9 cellular contexts compared by ENCODE assay signal in the genomic region with DNA sequence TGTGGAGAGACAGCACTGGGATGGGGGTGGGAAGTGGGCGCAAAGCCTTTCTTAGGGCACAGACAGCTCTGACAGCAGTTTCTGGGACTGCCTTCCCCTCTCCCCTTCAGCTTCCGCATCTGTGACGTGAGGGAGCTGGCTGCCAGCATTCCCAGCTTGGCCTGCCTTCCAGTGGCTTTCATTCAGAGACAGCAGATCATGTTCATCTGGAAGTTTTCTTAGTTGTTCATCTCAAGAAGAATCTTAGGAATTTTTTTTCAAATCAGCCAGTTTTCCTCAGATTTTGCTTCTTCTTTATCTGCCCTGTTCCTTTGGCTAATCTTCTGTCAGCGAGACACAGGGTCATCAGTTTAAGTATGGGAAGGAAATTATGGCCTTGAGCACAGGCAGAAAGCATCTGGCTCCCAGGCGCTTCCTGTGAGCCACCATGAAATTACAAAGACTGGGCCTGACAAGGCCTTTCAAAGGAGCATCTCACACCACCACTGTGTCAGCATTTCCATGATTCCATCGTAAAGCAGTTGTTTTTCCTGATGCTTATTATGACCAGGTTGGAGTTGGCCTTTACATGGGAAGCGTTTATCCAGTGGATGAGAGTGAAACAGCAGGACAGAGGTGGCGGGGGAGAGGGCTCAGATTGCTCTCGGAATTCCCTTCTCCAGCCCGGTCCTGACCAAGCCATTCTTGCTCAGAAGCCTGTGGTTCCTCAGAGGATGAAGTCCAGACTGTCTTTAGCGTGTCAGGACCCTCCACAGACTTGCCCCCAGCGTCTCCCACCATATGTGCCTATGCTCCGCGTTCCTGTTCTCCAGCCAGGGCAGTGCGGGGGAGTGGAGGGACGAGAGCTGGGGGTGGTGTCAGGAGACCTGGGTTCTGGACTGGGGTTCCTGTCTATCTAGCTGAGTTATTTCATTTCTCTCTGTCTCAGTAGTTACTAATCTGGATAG. TPM values are rescaled to one million over a fixed set of nuclear protein-coding genes. Genes with fewer than 3 reads are reported as not detected.
DNase-seq lines count a peak whose midpoint lies in the region; ATAC-seq, FAIRE-seq and TF ChIP-seq lines count a peak whose summit lies in the region.
"Had no signal": no experiment of that assay in that cellular context is flagged by ENCODE, and none has a peak within 500 bp of the region (broad histone marks: within the 10 kb centered on the region; RNA-seq: fewer than 3 reads in every experiment).

No MANE protein-coding gene starts in this region.

- CTCF ChIA-PET in HepG2 (lab: Yijun Ruan, JAX; ENCODE audit: low intra/inter-chr PET ratio, low total read pairs): no interaction called here

- no peak overlapping the region for H3K4me2 ChIP-seq in HepG2 (ENCODE audit: low read depth, low read length)

- in situ Hi-C loops in HepG2 (cut with HindIII; ENCODE audit: extremely low pct_ligation_motif_present, low pct_unique_long_range_greater_than_20kb): no loop called here

- H3K4me3 ChIP-seq in dorsolateral prefrontal cortex (no peak overlapping the region), HepG2 (replicated peaks in 1 of 3; ENCODE audit: insufficient read depth in 1 of 3, low read depth in 2 of 3, low read length in 3 of 3) (no peak overlapping the region), upper lobe of right lung (no peak overlapping the region)

- intact Hi-C loops in Right ventricle myocardium inferior (cut with DNase I): loop anchor here (5.0 kb wide), 1 partner anchor 42 kb away; a partner anchor contains a TSS
- intact Hi-C loops in cardiac septum (cut with DNase I): no loop called here
- intact Hi-C loops in dorsolateral prefrontal cortex (cut with DNase I): no loop called here
- intact Hi-C loops in HepG2 (cut with micrococcal nuclease; ENCODE audit: unreplicated experiment): no loop called here
- intact Hi-C loops in upper lobe of right lung (cut with DNase I): no loop called here

- no peak overlapping the region for H3K9ac ChIP-seq in HepG2 (ENCODE audit: insufficient read depth, low read depth, low read length)

- TF ChIP-seq EP300 in HepG2 (IDR thresholded peaks at IDR 0.05; ENCODE audit: low read depth in 2 of 2, low read length in 2 of 2) (no peak), HepG2 (CRISPR knock-in tag; IDR thresholded peaks at IDR 0.05; ENCODE audit: borderline replicate concordance) (no peak)

- no peak for TF ChIP-seq POLR2A in HepG2 (IDR thresholded peaks at IDR 0.05; ENCODE audit: insufficient read depth in 1 of 2, low read depth in 2 of 2, low read length in 2 of 2)

- H3K9me3 ChIP-seq in HepG2 (ENCODE audit: low read length) (no peaks in the 10 kb centered on the region), upper lobe of right lung (no peaks in the 10 kb centered on the region)

- no peaks in the 10 kb centered on the region; a peak in 1 of 5 replicates for H3K36me3 ChIP-seq in HepG2 (replicated peaks in 1 of 2; ENCODE audit: control insufficient read depth in 1 of 2, insufficient read depth in 2 of 2, low read length in 2 of 2)
- no peaks in the 10 kb centered on the region for H3K36me3 ChIP-seq in upper lobe of right lung

- TF ChIP-seq RAD21 in HepG2 (CRISPR knock-in tag; IDR thresholded peaks at IDR 0.05): no peak

- DNase-seq in Right ventricle myocardium inferior (ENCODE audit: missing footprints) (no peak), cardiac septum (ENCODE audit: low spot score) (no peak), dorsolateral prefrontal cortex (peak in 2 of 10 donors; percentile 23 to 43), HepG2 (ENCODE audit: low spot score) (no peak), upper lobe of right lung (no peak), NCI-H1417 (lab: John Stamatoyannopoulos, UW) (no peak), SKM-1 treated with dmso at 0.1 percent for 144 hours (lab: John Stamatoyannopoulos, UW; ENCODE audit: unreplicated experiment) (no peak)
- DNase-seq: left colon had no signal

- ATAC-seq in Right ventricle myocardium inferior: peak; percentile 51
- ATAC-seq in HepG2: no peak
- ATAC-seq in upper lobe of right lung: peak; percentile 25
- no peak for ATAC-seq in HG03025 (IDR thresholded peaks at IDR 0.05; ENCODE audit: low FRiP score, unreplicated experiment)

- H3K27ac ChIP-seq in dorsolateral prefrontal cortex (peak overlapping the region in 37 of 59 donors; percentile 2 to 63 (median 27)), HepG2 (ENCODE audit: extremely low read length, insufficient read depth, low read length) (peak overlapping the region; percentile 12), upper lobe of right lung (peak overlapping the region; percentile 39)

- POLR2A ChIA-PET in HepG2 (lab: Yijun Ruan, JAX): no interaction called here

- H2AFZ ChIP-seq in HepG2 (ENCODE audit: low read length): no peak overlapping the region

- peaks cover 81% of the 10 kb centered on the region for H3K79me2 ChIP-seq in HepG2 (ENCODE audit: insufficient read depth, low read length)

- WGBS in HepG2 (ENCODE audit: low lambda C conversion rate): 89% methylated on average over 16 of the region's 16 CpGs

- no TSS peak for BruUV-seq in HepG2 (replicated peaks; lab: Mats Ljungman, UMichigan)

- FAIRE-seq in HepG2 (lab: Jason Lieb, UNC): no peak

- H4K20me1 ChIP-seq in HepG2 (ENCODE audit: insufficient read depth, low read length): peaks cover 39% of the 10 kb centered on the region

- H3K27me3 ChIP-seq in dorsolateral prefrontal cortex (no peaks in the 10 kb centered on the region), HepG2 (ENCODE audit: control insufficient read depth in 1 of 2, insufficient read depth in 2 of 2, low read length in 2 of 2) (no peaks in the 10 kb centered on the region), upper lobe of right lung (no peaks in the 10 kb centered on the region)

- H3K4me1 ChIP-seq in HepG2 (ENCODE audit: insufficient read depth, low read length) (peaks cover 55% of the 10 kb centered on the region), upper lobe of right lung (peaks cover 41% of the 10 kb centered on the region)

- no peak for TF ChIP-seq CTCF in dorsolateral prefrontal cortex (IDR thresholded peaks at IDR 0.05 in 54 of 56, conservative IDR thresholded peaks at IDR 0.05 in 2 of 56; ENCODE audit: low read depth in 1 of 56, partially characterized antibody in 56 of 56)
- TF ChIP-seq CTCF in HepG2 (CRISPR knock-in tag; IDR thresholded peaks at IDR 0.05): no peak
- TF ChIP-seq CTCF in upper lobe of right lung (IDR thresholded peaks at IDR 0.05): no peak

RNA-seq across cellular contexts. Expression of a gene that starts 43.6 kb away (rescaled TPM):
- total RNA-seq in Right ventricle myocardium inferior (64.4 TPM), cardiac septum (93.0 TPM), dorsolateral prefrontal cortex (100 to 1,000 TPM in 119 of 120 experiments, 10 to 100 TPM in 1; 91.6 to 219 (median 129) TPM), HepG2 (2016; rRNA removed; fragmentation: Illumina TruSeq; extraction: Trizol) (30.1 and 39.9 TPM in 2 replicates), upper lobe of right lung (63.8 TPM)
- 7.4 and 8.7 TPM in 2 replicates for total RNA-seq in HepG2 (2016; cell fraction: cytosol; rRNA removed; fragmentation: Illumina TruSeq; extraction: Trizol; ENCODE audit: low read depth)
- total RNA-seq in HepG2 (2016; cell fraction: insoluble cytoplasmic fraction; rRNA removed; fragmentation: Illumina TruSeq; extraction: Trizol): 30.9 and 34.3 TPM in 2 replicates
- total RNA-seq in HepG2 (2016; cell fraction: membrane; rRNA removed; fragmentation: Illumina TruSeq; extraction: Trizol): 22.3 and 27.4 TPM in 2 replicates
- total RNA-seq in HepG2 (2016; cell fraction: nucleus; rRNA removed; fragmentation: Illumina TruSeq; extraction: Trizol): 30.0 and 36.8 TPM in 2 replicates
- 28.3 and 30.2 TPM in 2 replicates for polyA plus RNA-seq in HepG2 (2011; rRNA removed)
- 19.6 and 22.6 TPM in 2 replicates for polyA plus RNA-seq in HepG2 (2011; cell fraction: cytosol; rRNA removed)
- polyA plus RNA-seq in HepG2 (2011; cell fraction: nucleus; rRNA removed): 21.7 and 24.1 TPM in 2 replicates
- 33.6 and 34.8 TPM in 2 replicates for polyA plus RNA-seq in HepG2 (2012)
- 1.4 and 1.7 TPM in 2 replicates for polyA plus RNA-seq in HepG2 (2016; cell fraction: cytosol; fragmentation: Illumina TruSeq; extraction: Trizol; ENCODE audit: low read depth)
- 17.7 and 24.1 TPM in 2 replicates for polyA plus RNA-seq in HepG2 (2016; cell fraction: insoluble cytoplasmic fraction; fragmentation: Illumina TruSeq; extraction: Trizol; ENCODE audit: low read depth)
- polyA plus RNA-seq in HepG2 (2016; cell fraction: membrane; fragmentation: Illumina TruSeq; extraction: Trizol; ENCODE audit: low read depth): 3.9 and 5.5 TPM in 2 replicates
- 28.8 and 32.3 TPM in 2 replicates for polyA plus RNA-seq in HepG2 (2016; cell fraction: nucleus; fragmentation: Illumina TruSeq; extraction: Trizol; ENCODE audit: insufficient read depth, low read depth)
- 33.9 and 80.3 TPM in 2 replicates for polyA minus RNA-seq in HepG2 (2011; rRNA and poly(A)+ RNA removed; ENCODE audit: low replicate concordance)
- polyA minus RNA-seq in HepG2 (2011; cell fraction: cytosol; rRNA and poly(A)+ RNA removed): 28.8 and 37.8 TPM in 2 replicates
- polyA minus RNA-seq in HepG2 (2011; cell fraction: nucleus; rRNA and poly(A)+ RNA removed): 41.6 and 55.4 TPM in 2 replicates

RNA-seq across cellular contexts. Expression of a gene that starts 53.7 kb away (rescaled TPM):
- total RNA-seq in Right ventricle myocardium inferior (94.7 TPM), cardiac septum (77.3 TPM), dorsolateral prefrontal cortex (100 to 1,000 TPM in 112 of 120 experiments, 10 to 100 TPM in 8; 73.1 to 190 (median 146) TPM), HepG2 (2016; rRNA removed; fragmentation: Illumina TruSeq; extraction: Trizol) (86.1 and 94.9 TPM in 2 replicates), upper lobe of right lung (101 TPM)
- 77.4 and 107 TPM in 2 replicates for total RNA-seq in HepG2 (2016; cell fraction: cytosol; rRNA removed; fragmentation: Illumina TruSeq; extraction: Trizol; ENCODE audit: low read depth)
- total RNA-seq in HepG2 (2016; cell fraction: insoluble cytoplasmic fraction; rRNA removed; fragmentation: Illumina TruSeq; extraction: Trizol): 86.7 and 87.8 TPM in 2 replicates
- 72.8 and 102 TPM in 2 replicates for total RNA-seq in HepG2 (2016; cell fraction: membrane; rRNA removed; fragmentation: Illumina TruSeq; extraction: Trizol)
- 32.5 and 36.8 TPM in 2 replicates for total RNA-seq in HepG2 (2016; cell fraction: nucleus; rRNA removed; fragmentation: Illumina TruSeq; extraction: Trizol)
- 45.2 and 45.3 TPM in 2 replicates for polyA plus RNA-seq in HepG2 (2011; rRNA removed)
- polyA plus RNA-seq in HepG2 (2011; cell fraction: cytosol; rRNA removed): 60.1 and 80.0 TPM in 2 replicates
- 24.9 and 30.3 TPM in 2 replicates for polyA plus RNA-seq in HepG2 (2011; cell fraction: nucleus; rRNA removed)
- 32.6 and 51.2 TPM in 2 replicates for polyA plus RNA-seq in HepG2 (2012)
- 104 and 131 TPM in 2 replicates for polyA plus RNA-seq in HepG2 (2016; cell fraction: cytosol; fragmentation: Illumina TruSeq; extraction: Trizol; ENCODE audit: low read depth)
- polyA plus RNA-seq in HepG2 (2016; cell fraction: insoluble cytoplasmic fraction; fragmentation: Illumina TruSeq; extraction: Trizol; ENCODE audit: low read depth): 99.5 and 113 TPM in 2 replicates
- polyA plus RNA-seq in HepG2 (2016; cell fraction: membrane; fragmentation: Illumina TruSeq; extraction: Trizol; ENCODE audit: low read depth): 79.5 and 101 TPM in 2 replicates
- polyA plus RNA-seq in HepG2 (2016; cell fraction: nucleus; fragmentation: Illumina TruSeq; extraction: Trizol; ENCODE audit: insufficient read depth, low read depth): 58.8 and 65.6 TPM in 2 replicates
- polyA minus RNA-seq in HepG2 (2011; rRNA and poly(A)+ RNA removed; ENCODE audit: low replicate concordance): 39.3 and 98.7 TPM in 2 replicates
- polyA minus RNA-seq in HepG2 (2011; cell fraction: cytosol; rRNA and poly(A)+ RNA removed): 20.1 and 31.3 TPM in 2 replicates
- polyA minus RNA-seq in HepG2 (2011; cell fraction: nucleus; rRNA and poly(A)+ RNA removed): 8.5 and 11.1 TPM in 2 replicates

Comparison
In these comparisons a context has a peak if more than half of its experiments do, and no peak if none do; other contexts are left out.
1. ATAC-seq: peak in Right ventricle myocardium inferior (single experiment) and upper lobe of right lung (single experiment); none in HepG2 (single experiment) and HG03025 (single experiment).
2. Peak in every context shown above with its lines, with median percentiles within 50 percentile points of each other: H3K27ac ChIP-seq.